Comparison of ENCODE assay signal across 16 cellular contexts in the genomic region with DNA sequence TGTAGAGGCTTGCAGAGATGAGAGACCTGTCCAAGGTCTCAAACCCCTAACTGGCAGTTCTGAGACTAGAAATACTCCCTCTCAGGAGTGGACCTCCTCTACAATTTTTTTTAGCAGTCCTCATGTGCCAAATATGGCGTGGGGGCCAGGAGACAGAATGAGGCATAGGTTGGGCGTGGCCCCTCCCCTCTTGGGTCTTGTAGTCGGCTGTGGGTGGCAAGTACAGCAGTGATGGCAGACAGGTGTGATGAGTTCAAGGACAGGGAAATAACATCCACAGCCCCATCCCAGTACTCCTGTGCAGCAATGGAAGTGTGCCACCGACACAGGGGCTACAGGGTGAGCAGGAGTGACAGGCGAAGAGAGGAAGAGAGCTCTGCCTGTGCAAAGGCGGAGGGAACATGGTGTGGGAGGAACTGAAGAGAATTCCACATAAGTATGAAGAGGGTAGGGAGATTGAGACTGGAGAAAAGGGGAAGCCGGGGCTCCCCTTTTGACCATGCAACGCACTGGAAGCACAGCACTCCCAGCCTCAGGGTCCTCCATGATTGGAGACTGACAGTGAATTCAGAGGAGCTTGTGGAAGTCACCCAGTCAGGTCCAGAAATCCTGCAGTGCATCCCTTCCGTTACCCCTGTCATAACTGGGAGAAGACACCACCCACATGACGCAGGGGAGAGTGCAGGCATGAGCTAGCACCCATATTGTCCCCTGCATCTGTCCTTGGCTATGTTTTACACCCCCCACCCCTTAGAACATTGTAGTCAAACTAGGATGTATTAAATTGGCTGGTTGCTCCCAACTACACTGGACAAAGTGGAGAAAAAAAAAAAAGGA. TPM values are rescaled to one million over a fixed set of nuclear protein-coding genes. Genes with fewer than 3 reads are reported as not detected.
A peak's percentile ranks its signal among the peaks of the same experiment; 100 is the strongest.
DNase-seq lines count a peak whose midpoint lies in the region; ATAC-seq, FAIRE-seq and TF ChIP-seq lines count a peak whose summit lies in the region.
"Had no signal": no experiment of that assay in that cellular context is flagged by ENCODE, and none has a peak within 500 bp of the region (broad histone marks: within the 10 kb centered on the region; RNA-seq: fewer than 3 reads in every experiment).

No MANE protein-coding gene starts in this region.

- POLR2A ChIA-PET in HEK293 (lab: Yijun Ruan, JAX), result interaction anchor here (0.6 to 4.2 kb wide), 5 partner anchors 10 to 92 kb away, joined by 3 to 16 read pairs (median 6); a partner anchor contains a TSS

- DNase-seq in DMS53 (lab: John Stamatoyannopoulos, UW), result peak; percentile 31
- no peak for DNase-seq in DMS53 treated with DMSO at 0.1 percent for 48 hours (lab: John Stamatoyannopoulos, UW; ENCODE audit: unreplicated experiment)
- DNase-seq in body of pancreas, result peak in 2 of 4 donors; percentile 57
- DNase-seq in pancreas, result peak in 3 of 6 donors; percentile 51 to 64 (median 57)
- no peak for DNase-seq in vagina (ENCODE audit: extremely low spot score in 2 of 2)
- DNase-seq: activated T-cell treated with anti-CD3 and anti-CD28 coated beads, Interleukin-2, amount 50 U/mL, for 1 hour; NCI-H1092; NCI-H774; T1000 had no signal

- H3K27me3 ChIP-seq in body of pancreas (no peaks in the 10 kb centered on the region), pancreas (no peaks in the 10 kb centered on the region), vagina (no peaks in the 10 kb centered on the region)

- FAIRE-seq in pancreas (lab: Jason Lieb, UNC), result no peak
- FAIRE-seq: A204.1, frontal cortex had no signal

- no peak for TF ChIP-seq CTCF in HEK293 (tag by site-specific recombination; IDR thresholded peaks at IDR 0.05)
- TF ChIP-seq CTCF in body of pancreas (IDR thresholded peaks at IDR 0.05), result no peak
- no peak for TF ChIP-seq CTCF in pancreas (IDR thresholded peaks at IDR 0.05)
- no peak for TF ChIP-seq CTCF in vagina (IDR thresholded peaks at IDR 0.05)

- CTCF ChIA-PET in HEK293 (lab: Yijun Ruan, JAX), result interaction anchor here (0.6 to 1.8 kb wide), 6 partner anchors 18 to 1047 kb away, joined by 3 to 9 read pairs (median 4); a partner anchor contains a TSS

- H3K27ac ChIP-seq in HEK293 (ENCODE audit: extremely low read depth, low read depth, low read length) (no peak overlapping the region), body of pancreas (peak overlapping the region in 3 of 4 donors; percentile 55 to 82 (median 66)), pancreas (peak overlapping the region in 3 of 4 donors; percentile 17 to 51 (median 37)), vagina (no peak overlapping the region)

- ATAC-seq in body of pancreas, result peak; percentile 9
- ATAC-seq in pancreas, result peak in 3 of 4 donors; percentile 2 to 8 (median 7)
- no peak for ATAC-seq in GM21619 (IDR thresholded peaks at IDR 0.05; ENCODE audit: unreplicated experiment)
- ATAC-seq in GM18520 (IDR thresholded peaks at IDR 0.05; ENCODE audit: unreplicated experiment), result no peak

- TF ChIP-seq POLR2A in body of pancreas (IDR thresholded peaks at IDR 0.05) (peak in 1 of 3 donors; percentile 35), vagina (IDR thresholded peaks at IDR 0.05) (no peak)

- H3K9me3 ChIP-seq in HEK293 (ENCODE audit: control insufficient read depth, insufficient read depth, low read depth, low read length), result no peaks in the 10 kb centered on the region
- H3K9me3 ChIP-seq in body of pancreas, result no peaks in the 10 kb centered on the region
- H3K9me3 ChIP-seq in pancreas, result no peaks in the 10 kb centered on the region
- no peaks in the 10 kb centered on the region for H3K9me3 ChIP-seq in vagina
- H3K9me3 ChIP-seq: HAP-1 had no signal

- H3K4me3 ChIP-seq in HEK293 (ENCODE audit: low read depth, low read length) (no peak overlapping the region), body of pancreas (no peak overlapping the region), pancreas (no peak overlapping the region), vagina (no peak overlapping the region)
- H3K4me3 ChIP-seq: HAP-1, skin epidermis had no signal

- peaks cover 19 to 35% of the 10 kb centered on the region in 2 experiments for H3K36me3 ChIP-seq in HEK293 (ENCODE audit: control insufficient read depth in 2 of 2, insufficient read depth in 1 of 2, low read length in 2 of 2)
- peaks cover 9 to 29% of the 10 kb centered on the region in 2 donors for H3K36me3 ChIP-seq in body of pancreas (replicated peaks in 1 of 2; ENCODE audit: insufficient read depth in 1 of 2, low read depth in 2 of 2)
- H3K36me3 ChIP-seq in pancreas, result peaks cover 3 to 33% (median 31%) of the 10 kb centered on the region in 3 donors
- H3K36me3 ChIP-seq in vagina, result peaks cover 0 to 46% of the 10 kb centered on the region in 2 donors

- H3K4me1 ChIP-seq in HEK293 (ENCODE audit: control insufficient read depth, insufficient read depth, low read length) (no peaks in the 10 kb centered on the region), body of pancreas (peaks cover 58% of the 10 kb centered on the region), pancreas (peaks cover 18 to 29% (median 19%) of the 10 kb centered on the region in 3 donors), vagina (no peaks in the 10 kb centered on the region)
- H3K4me1 ChIP-seq: HAP-1 had no signal

- WGBS in body of pancreas, 2 donors, result 36 to 53% methylated on average over 10 of the region's 10 CpGs
- 37 to 43% methylated on average over 10 of the region's 10 CpGs for WGBS in pancreas, 2 donors

- intact Hi-C loops in body of pancreas (cut with DNase I), result no loop called here
- intact Hi-C loops in pancreas (cut with DNase I), result no loop called here
- intact Hi-C loops in vagina (cut with DNase I), result no loop called here

TF ChIP-seq in HEK293, 187 proteins besides CTCF, POLR2A, EP300 and RAD21 (continues in another document):
- no peak for TF ChIP-seq ZSCAN23 (tag by site-specific recombination; IDR thresholded peaks at IDR 0.05)
- TF ChIP-seq, protein P1, sequence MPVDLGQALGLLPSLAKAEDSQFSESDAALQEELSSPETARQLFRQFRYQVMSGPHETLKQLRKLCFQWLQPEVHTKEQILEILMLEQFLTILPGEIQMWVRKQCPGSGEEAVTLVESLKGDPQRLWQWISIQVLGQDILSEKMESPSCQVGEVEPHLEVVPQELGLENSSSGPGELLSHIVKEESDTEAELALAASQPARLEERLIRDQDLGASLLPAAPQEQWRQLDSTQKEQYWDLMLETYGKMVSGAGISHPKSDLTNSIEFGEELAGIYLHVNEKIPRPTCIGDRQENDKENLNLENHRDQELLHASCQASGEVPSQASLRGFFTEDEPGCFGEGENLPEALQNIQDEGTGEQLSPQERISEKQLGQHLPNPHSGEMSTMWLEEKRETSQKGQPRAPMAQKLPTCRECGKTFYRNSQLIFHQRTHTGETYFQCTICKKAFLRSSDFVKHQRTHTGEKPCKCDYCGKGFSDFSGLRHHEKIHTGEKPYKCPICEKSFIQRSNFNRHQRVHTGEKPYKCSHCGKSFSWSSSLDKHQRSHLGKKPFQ (tag by site-specific recombination; IDR thresholded peaks at IDR 0.05), result no peak
- TF ChIP-seq ZFHX2 (tag by site-specific recombination; conservative IDR thresholded peaks at IDR 0.05), result peak; percentile 46
- no peak for TF ChIP-seq ZNF121 (tag by site-specific recombination; IDR thresholded peaks at IDR 0.05)
- no peak for TF ChIP-seq ZNF350 (tag by site-specific recombination; IDR thresholded peaks at IDR 0.05)
- peak; percentile 18; the same call in 1 of the 2 replicates for TF ChIP-seq EGR2 (tag by site-specific recombination; IDR thresholded peaks at IDR 0.05; ENCODE audit: low read depth)
- no peak for TF ChIP-seq ZIC2 (tag by site-specific recombination; IDR thresholded peaks at IDR 0.05)
- TF ChIP-seq ZNF16 (tag by site-specific recombination; IDR thresholded peaks at IDR 0.05; ENCODE audit: low read depth), result no peak
- TF ChIP-seq, protein P2, sequence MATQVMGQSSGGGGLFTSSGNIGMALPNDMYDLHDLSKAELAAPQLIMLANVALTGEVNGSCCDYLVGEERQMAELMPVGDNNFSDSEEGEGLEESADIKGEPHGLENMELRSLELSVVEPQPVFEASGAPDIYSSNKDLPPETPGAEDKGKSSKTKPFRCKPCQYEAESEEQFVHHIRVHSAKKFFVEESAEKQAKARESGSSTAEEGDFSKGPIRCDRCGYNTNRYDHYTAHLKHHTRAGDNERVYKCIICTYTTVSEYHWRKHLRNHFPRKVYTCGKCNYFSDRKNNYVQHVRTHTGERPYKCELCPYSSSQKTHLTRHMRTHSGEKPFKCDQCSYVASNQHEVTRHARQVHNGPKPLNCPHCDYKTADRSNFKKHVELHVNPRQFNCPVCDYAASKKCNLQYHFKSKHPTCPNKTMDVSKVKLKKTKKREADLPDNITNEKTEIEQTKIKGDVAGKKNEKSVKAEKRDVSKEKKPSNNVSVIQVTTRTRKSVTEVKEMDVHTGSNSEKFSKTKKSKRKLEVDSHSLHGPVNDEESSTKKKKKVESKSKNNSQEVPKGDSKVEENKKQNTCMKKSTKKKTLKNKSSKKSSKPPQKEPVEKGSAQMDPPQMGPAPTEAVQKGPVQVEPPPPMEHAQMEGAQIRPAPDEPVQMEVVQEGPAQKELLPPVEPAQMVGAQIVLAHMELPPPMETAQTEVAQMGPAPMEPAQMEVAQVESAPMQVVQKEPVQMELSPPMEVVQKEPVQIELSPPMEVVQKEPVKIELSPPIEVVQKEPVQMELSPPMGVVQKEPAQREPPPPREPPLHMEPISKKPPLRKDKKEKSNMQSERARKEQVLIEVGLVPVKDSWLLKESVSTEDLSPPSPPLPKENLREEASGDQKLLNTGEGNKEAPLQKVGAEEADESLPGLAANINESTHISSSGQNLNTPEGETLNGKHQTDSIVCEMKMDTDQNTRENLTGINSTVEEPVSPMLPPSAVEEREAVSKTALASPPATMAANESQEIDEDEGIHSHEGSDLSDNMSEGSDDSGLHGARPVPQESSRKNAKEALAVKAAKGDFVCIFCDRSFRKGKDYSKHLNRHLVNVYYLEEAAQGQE (tag by site-specific recombination; IDR thresholded peaks at IDR 0.05), result peak; percentile 60
- TF ChIP-seq YY2 (tag by site-specific recombination; IDR thresholded peaks at IDR 0.05), result no peak
- TF ChIP-seq ZNF792 (tag by site-specific recombination; IDR thresholded peaks at IDR 0.05), result no peak
- TF ChIP-seq ZNF266 (tag by site-specific recombination; IDR thresholded peaks at IDR 0.05; ENCODE audit: low read depth), result no peak

RNA-seq across cellular contexts. Expression of a gene that starts 14.8 kb away (rescaled TPM):
- total RNA-seq in body of pancreas (under 1 TPM in 1 of 2 donors, not detected in 1; 0.66 TPM), pancreas (under 1 TPM in 5 of 6 donors, not detected in 1; 0.12 to 0.28 (median 0.21) TPM), vagina (not detected)
- polyA plus RNA-seq in pancreas, result 1 to 10 TPM in 1 of 2 donors, under 1 TPM in 1; 0.26 to 1.0 TPM

RNA-seq across cellular contexts. Expression of a gene that starts 15.0 kb away (rescaled TPM):
- 100 to 1,000 TPM; 211 to 293 TPM for total RNA-seq in body of pancreas
- 100 to 1,000 TPM; 165 to 298 (median 238) TPM for total RNA-seq in pancreas
- 100 to 1,000 TPM in 1 of 2 donors, 10 to 100 TPM in 1; 78.2 to 144 TPM for polyA plus RNA-seq in pancreas
- 97.7 TPM for total RNA-seq in vagina

RNA-seq across cellular contexts. Expression of a gene that starts 42.4 kb away (rescaled TPM):
- total RNA-seq in body of pancreas, result 10 to 100 TPM in 1 of 2 donors, 1 to 10 TPM in 1; 8.3 to 23.4 TPM
- 10 to 100 TPM in 2 of 6 donors, 1 to 10 TPM in 4; 4.6 to 18.5 (median 6.0) TPM for total RNA-seq in pancreas
- polyA plus RNA-seq in pancreas, result 10 to 100 TPM; 20.1 to 26.6 TPM
- 114 TPM for total RNA-seq in vagina

Comparison
In these comparisons a context has a peak if more than half of its experiments do, and no peak if none do; other contexts are left out.
1. H3K27ac ChIP-seq: peak in body of pancreas (3 of 4) and pancreas (3 of 4); none in HEK293 (single experiment) and vagina (single experiment).
2. ATAC-seq: peak in body of pancreas (single experiment) and pancreas (3 of 4); none in GM21619 (single experiment) and GM18520 (single experiment).